In genomic region chr2:43051316-43051715, GRCh38 we compare ENCODE assay signal across 9 cellular contexts.
A peak's percentile ranks its signal among the peaks of the same experiment; 100 is the strongest.
DNase-seq lines count a peak whose midpoint lies in the region; ATAC-seq, FAIRE-seq and TF ChIP-seq lines count a peak whose summit lies in the region.
"Had no signal": no experiment of that assay in that cellular context is flagged by ENCODE, and none has a peak within 500 bp of the region (broad histone marks: within the 10 kb centered on the region; RNA-seq: fewer than 3 reads in every experiment).

No MANE protein-coding gene starts in this region.

- TF ChIP-seq EP300 in HepG2 (IDR thresholded peaks at IDR 0.05; ENCODE audit: low read depth in 2 of 2, low read length in 2 of 2): no peak
- no peak for TF ChIP-seq EP300 in HepG2 (CRISPR knock-in tag; IDR thresholded peaks at IDR 0.05; ENCODE audit: borderline replicate concordance)

- POLR2A ChIA-PET in HepG2 (lab: Yijun Ruan, JAX) (interaction anchor here (0.8 to 1.7 kb wide), 10 partner anchors 10 to 259 kb away, joined by 3 to 7 read pairs (median 4); partner anchors contain the start of genes HAAO and ZFP36L2), HEK293T (lab: Yijun Ruan, JAX) (interaction anchor here (0.6 to 1.8 kb wide), 2 partner anchors 10 to 173 kb away, joined by 3 to 4 read pairs; no protein-coding TSS in a partner anchor)

- H3K9me3 ChIP-seq in HepG2 (ENCODE audit: low read length) (no peaks in the 10 kb centered on the region), upper lobe of right lung (no peaks in the 10 kb centered on the region)

- no TSS peak for BruUV-seq in HepG2 (replicated peaks; lab: Mats Ljungman, UMichigan)

- CTCF ChIA-PET in HepG2 (lab: Yijun Ruan, JAX; ENCODE audit: low intra/inter-chr PET ratio, low total read pairs) (no interaction called here), HEK293T (lab: Yijun Ruan, JAX) (interaction anchor here (0.8 kb wide), 1 partner anchor 51 kb away, joined by 5 read pairs; no protein-coding TSS in a partner anchor)

- H3K27ac Mint-ChIP-seq in activated naive CD4-positive, alpha-beta T cell treated with anti-CD3 and anti-CD28 coated beads, Interleukin-2, amount 50 U/mL, for 24 hours: no peak overlapping the region

- H3K27me3 Mint-ChIP-seq in activated naive CD4-positive, alpha-beta T cell treated with anti-CD3 and anti-CD28 coated beads, Interleukin-2, amount 50 U/mL, for 24 hours: no peaks in the 10 kb centered on the region

- H3K4me1 ChIP-seq in HepG2 (ENCODE audit: insufficient read depth, low read length) (peaks cover 71% of the 10 kb centered on the region), upper lobe of right lung (peaks cover 25% of the 10 kb centered on the region)

- no peaks in the 10 kb centered on the region for H3K36me3 ChIP-seq in HepG2 (replicated peaks in 1 of 2; ENCODE audit: control insufficient read depth in 1 of 2, insufficient read depth in 2 of 2, low read length in 2 of 2)
- H3K36me3 ChIP-seq in upper lobe of right lung: no peaks in the 10 kb centered on the region

- WGBS in HepG2 (ENCODE audit: low lambda C conversion rate): 86% methylated on average over 8 of the region's 8 CpGs

- in situ Hi-C loops in HepG2 (cut with HindIII; ENCODE audit: extremely low pct_ligation_motif_present, low pct_unique_long_range_greater_than_20kb): no loop called here

- H3K9ac ChIP-seq in HepG2 (ENCODE audit: insufficient read depth, low read depth, low read length): no peak overlapping the region

- H3K27me3 ChIP-seq in HepG2 (ENCODE audit: control insufficient read depth in 1 of 2, insufficient read depth in 2 of 2, low read length in 2 of 2) (no peaks in the 10 kb centered on the region), upper lobe of right lung (no peaks in the 10 kb centered on the region)

- no peak overlapping the region for H3K27ac ChIP-seq in HepG2 (ENCODE audit: extremely low read length, insufficient read depth, low read length)
- peak overlapping the region; percentile 30 for H3K27ac ChIP-seq in upper lobe of right lung

- peak; percentile 8 for DNase-seq in stimulated activated CD4-positive, alpha-beta T cell treated with anti-CD3 and anti-CD28 coated beads, Interleukin-12 subunit alpha, Interleukin-12 subunit beta, amount 100 ng/mL, for 4 hours
- no peak for DNase-seq in stimulated activated CD4-positive, alpha-beta T cell treated with anti-CD3 and anti-CD28 coated beads, Interleukin-2, amount 100 ng/mL, for 48 hours
- DNase-seq in HepG2 (ENCODE audit: low spot score) (no peak), upper lobe of right lung (peak; percentile 48), NCI-H1436 treated with DMSO at 0.1 percent for 48 hours (lab: John Stamatoyannopoulos, UW) (no peak), HEK293T (ENCODE audit: extremely low spot score) (no peak)

- H3K79me2 ChIP-seq in HepG2 (ENCODE audit: insufficient read depth, low read length): no peaks in the 10 kb centered on the region

- no peak overlapping the region for H2AFZ ChIP-seq in HepG2 (ENCODE audit: low read length)

- no peak for FAIRE-seq in HepG2 (lab: Jason Lieb, UNC)
- FAIRE-seq: islet of Langerhans had no signal

- intact Hi-C loops in HepG2 (cut with micrococcal nuclease; ENCODE audit: unreplicated experiment) (no loop called here), upper lobe of right lung (cut with DNase I) (no loop called here)

- no peaks in the 10 kb centered on the region for H4K20me1 ChIP-seq in HepG2 (ENCODE audit: insufficient read depth, low read length)

- no peak for TF ChIP-seq CTCF in HepG2 (CRISPR knock-in tag; IDR thresholded peaks at IDR 0.05)
- TF ChIP-seq CTCF in upper lobe of right lung (IDR thresholded peaks at IDR 0.05): no peak

- no peak for TF ChIP-seq RAD21 in HepG2 (CRISPR knock-in tag; IDR thresholded peaks at IDR 0.05)

- no peak for ATAC-seq in HepG2
- no peak for ATAC-seq in upper lobe of right lung
- no peak for ATAC-seq in HG03460 (IDR thresholded peaks at IDR 0.05; ENCODE audit: unreplicated experiment)

- H3K4me3 ChIP-seq in HepG2 (replicated peaks in 1 of 3; ENCODE audit: insufficient read depth in 1 of 3, low read depth in 2 of 3, low read length in 3 of 3) (no peak overlapping the region), upper lobe of right lung (no peak overlapping the region)

- H3K4me2 ChIP-seq in HepG2 (ENCODE audit: low read depth, low read length): no peak overlapping the region

- TF ChIP-seq POLR2A in HepG2 (IDR thresholded peaks at IDR 0.05; ENCODE audit: insufficient read depth in 1 of 2, low read depth in 2 of 2, low read length in 2 of 2): no peak

- H3K9me3 Mint-ChIP-seq in activated naive CD4-positive, alpha-beta T cell treated with anti-CD3 and anti-CD28 coated beads, Interleukin-2, amount 50 U/mL, for 24 hours: no peaks in the 10 kb centered on the region

- no peaks in the 10 kb centered on the region for H3K36me3 Mint-ChIP-seq in activated naive CD4-positive, alpha-beta T cell treated with anti-CD3 and anti-CD28 coated beads, Interleukin-2, amount 50 U/mL, for 24 hours

- peaks cover 28% of the 10 kb centered on the region for H3K4me1 Mint-ChIP-seq in activated naive CD4-positive, alpha-beta T cell treated with anti-CD3 and anti-CD28 coated beads, Interleukin-2, amount 50 U/mL, for 24 hours

- H3K4me3 Mint-ChIP-seq in activated naive CD4-positive, alpha-beta T cell treated with anti-CD3 and anti-CD28 coated beads, Interleukin-2, amount 50 U/mL, for 24 hours: peak overlapping the region; percentile 5

TF ChIP-seq in HepG2, 621 proteins besides CTCF, POLR2A, EP300 and RAD21:
- TF ChIP-seq TEAD3 (CRISPR knock-in tag; optimal IDR thresholded peaks at IDR 0.05; ENCODE audit: borderline replicate concordance) (peak; percentile 37), ZNF343 (CRISPR knock-in tag; IDR thresholded peaks at IDR 0.05) (0 out of 2 replicates have a peak, but pooled peaks have one; percentile 8), SP4 (CRISPR knock-in tag; IDR thresholded peaks at IDR 0.05) (peak; percentile 48; the same call in 1 of the 2 replicates), FOSL2 (CRISPR knock-in tag; IDR thresholded peaks at IDR 0.05) (0 out of 2 replicates have a peak, but pooled peaks have one; percentile 12), SOX6 (IDR thresholded peaks at IDR 0.05) (no peak), SOX6 (CRISPR knock-in tag; IDR thresholded peaks at IDR 0.05) (no peak), EEA1 (CRISPR knock-in tag; IDR thresholded peaks at IDR 0.05; ENCODE audit: borderline replicate concordance) (no peak)

TF ChIP-seq in HEK293T, 16 proteins besides CTCF, POLR2A, EP300 and RAD21:
- TF ChIP-seq ELF4 (IDR thresholded peaks at IDR 0.05) (no peak), ZNF384 (IDR thresholded peaks at IDR 0.05) (no peak), ARNT (IDR thresholded peaks at IDR 0.05) (no peak), FOXM1 (IDR thresholded peaks at IDR 0.05; ENCODE audit: borderline replicate concordance) (no peak), FOXK2 (IDR thresholded peaks at IDR 0.05) (no peak), LEF1 (IDR thresholded peaks at IDR 0.05; ENCODE audit: borderline replicate concordance) (no peak), SUZ12 (IDR thresholded peaks at IDR 0.05) (no peak), SP1 (IDR thresholded peaks at IDR 0.05) (no peak), BHLHE40 (IDR thresholded peaks at IDR 0.05; ENCODE audit: borderline replicate concordance) (no peak), FOXA1 (IDR thresholded peaks at IDR 0.05) (no peak), L3MBTL2 (conservative IDR thresholded peaks at IDR 0.05) (no peak), TARDBP (IDR thresholded peaks at IDR 0.05) (no peak), PKNOX1 (IDR thresholded peaks at IDR 0.05) (no peak), HDGF (IDR thresholded peaks at IDR 0.05; ENCODE audit: borderline replicate concordance) (no peak), CTBP1 (IDR thresholded peaks at IDR 0.05; ENCODE audit: borderline replicate concordance) (no peak), NFRKB (IDR thresholded peaks at IDR 0.05) (no peak)
TF ChIP-seq in HEK293T: peak in this region for 0.

Comparison
In these comparisons a context has a peak if more than half of its experiments do, and no peak if none do; other contexts are left out.
1. DNase-seq: peak in stimulated activated CD4-positive, alpha-beta T cell treated with anti-CD3 and anti-CD28 coated beads, Interleukin-12 subunit alpha, Interleukin-12 subunit beta, amount 100 ng/mL, for 4 hours (single experiment) and upper lobe of right lung (single experiment); none in stimulated activated CD4-positive, alpha-beta T cell treated with anti-CD3 and anti-CD28 coated beads, Interleukin-2, amount 100 ng/mL, for 48 hours (0 of 2), HepG2 (single experiment), NCI-H1436 treated with DMSO at 0.1 percent for 48 hours (single experiment) and HEK293T (single experiment).